12 cellular contexts compared by ENCODE assay signal in the genomic region with DNA sequence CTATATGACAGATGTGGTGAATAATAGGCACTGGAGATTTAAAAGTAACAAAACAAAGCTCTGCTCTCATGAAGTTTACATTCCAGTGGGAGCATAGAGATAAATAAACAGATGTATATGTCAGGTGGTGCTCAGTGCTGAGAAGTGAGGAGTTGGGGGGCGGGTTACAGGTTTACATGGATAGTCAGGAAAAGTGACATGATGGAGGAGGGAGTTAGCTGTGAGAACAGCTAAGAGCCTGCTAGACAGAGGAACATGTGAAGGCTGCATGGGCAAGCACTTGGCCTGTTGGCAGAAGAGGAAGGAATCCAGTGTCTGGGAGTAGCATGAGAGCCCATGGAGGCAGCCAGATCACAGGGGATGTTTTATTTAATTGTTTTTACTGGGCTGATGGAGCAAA. TPM values are rescaled to one million over a fixed set of nuclear protein-coding genes. Genes with fewer than 3 reads are reported as not detected.
DNase-seq lines count a peak whose midpoint lies in the region; ATAC-seq, FAIRE-seq and TF ChIP-seq lines count a peak whose summit lies in the region.
"Had no signal": no experiment of that assay in that cellular context is flagged by ENCODE, and none has a peak within 500 bp of the region (broad histone marks: within the 10 kb centered on the region; RNA-seq: fewer than 3 reads in every experiment).

No MANE protein-coding gene starts in this region.

- ATAC-seq in gastrocnemius medialis, result no peak

- no peaks in the 10 kb centered on the region for H3K27me3 ChIP-seq in gastrocnemius medialis
- H3K27me3 ChIP-seq: breast epithelium had no signal

- in situ Hi-C loops in gastrocnemius medialis (cut with MboI; ENCODE audit: low sequenced_read_pairs in 4 of 4), result loop anchor here in 1 of 4 donors (10.0 kb wide), 1 partner anchor 142 kb away; a partner anchor contains a TSS
- in situ Hi-C loops in KBM-7 (cut with MboI; ENCODE audit: low pct_unique_long_range_greater_than_20kb, low sequenced_read_pairs), result no loop called here

- no peak overlapping the region for H3K4me3 ChIP-seq in gastrocnemius medialis
- H3K4me3 ChIP-seq: breast epithelium had no signal

- intact Hi-C loops in gastrocnemius medialis (cut with DNase I; ENCODE audit: low total_unique reads), result loop anchor here (5.0 to 10.0 kb wide), 2 partner anchors 95 to 728 kb away; no protein-coding TSS in a partner anchor

- no peak for TF ChIP-seq CTCF in gastrocnemius medialis (IDR thresholded peaks at IDR 0.05 in 4 of 5, conservative IDR thresholded peaks at IDR 0.05 in 1 of 5)

- peaks cover 6 to 17% of the 10 kb centered on the region in 2 donors for H3K4me1 ChIP-seq in gastrocnemius medialis
- H3K4me1 ChIP-seq: breast epithelium had no signal

- peak overlapping the region; percentile 42 to 87 (median 78) for H3K27ac ChIP-seq in gastrocnemius medialis
- H3K27ac ChIP-seq: 22Rv1 had no signal

- TF ChIP-seq POLR2A in gastrocnemius medialis (IDR thresholded peaks at IDR 0.05), result no peak
- TF ChIP-seq POLR2A in GM12891 (IDR thresholded peaks at IDR 0.05; ENCODE audit: low read depth, low read length), result no peak

- peak overlapping the region in 5 of 6 donors; percentile 26 to 78 (median 44) for H3K27ac Mint-ChIP-seq in immature natural killer cell

- H3K9me3 Mint-ChIP-seq in immature natural killer cell, result no peaks in the 10 kb centered on the region

- H3K36me3 Mint-ChIP-seq in immature natural killer cell, result no peaks in the 10 kb centered on the region

- no peaks in the 10 kb centered on the region for H3K9me3 ChIP-seq in gastrocnemius medialis
- H3K9me3 ChIP-seq: breast epithelium had no signal

- peak overlapping the region; percentile 1 to 65 (median 10) for H3K4me3 Mint-ChIP-seq in immature natural killer cell

- peaks cover 5 to 20% (median 9%) of the 10 kb centered on the region in 3 donors for H3K27me3 Mint-ChIP-seq in immature natural killer cell (ENCODE audit: low read depth in 3 of 3)

- H3K4me1 Mint-ChIP-seq in immature natural killer cell, result peaks cover 32% of the 10 kb centered on the region in 2 donors

- FAIRE-seq in GM12891 (lab: Jason Lieb, UNC), result no peak
- FAIRE-seq: small intestine had no signal

- DNase-seq in DMS53 (lab: John Stamatoyannopoulos, UW) (peak; percentile 21), DMS53 treated with DMSO at 0.1 percent for 48 hours (lab: John Stamatoyannopoulos, UW; ENCODE audit: unreplicated experiment) (no peak), SW480 (ENCODE audit: low spot score) (peak; percentile 26), immature natural killer cell (no peak), gastrocnemius medialis (no peak), OCI-M2 (lab: John Stamatoyannopoulos, UW; ENCODE audit: unreplicated experiment) (no peak), KBM-7 (no peak), GM12891 (ENCODE audit: insufficient read length, low spot score) (no peak)
- DNase-seq: NCI-H345, small intestine had no signal

- no peaks in the 10 kb centered on the region for H3K36me3 ChIP-seq in gastrocnemius medialis
- H3K36me3 ChIP-seq: breast epithelium had no signal

TF ChIP-seq in GM12891, 5 proteins besides CTCF, POLR2A, EP300 and RAD21:
- TF ChIP-seq TAF1 (IDR thresholded peaks at IDR 0.05; ENCODE audit: low read depth, low read length), result no peak

RNA-seq across cellular contexts. Expression of a gene that starts 10.2 kb away (rescaled TPM):
- 10 to 100 TPM; 16.3 to 31.9 (median 26.4) TPM for polyA plus RNA-seq in immature natural killer cell
- total RNA-seq in gastrocnemius medialis, result not detected
- 17.7 TPM for polyA plus RNA-seq in GM12891 (2012; ENCODE audit: low read depth, missing spikeins)

RNA-seq across cellular contexts. Expression of a gene that starts 19.7 kb away (rescaled TPM):
- 1 to 10 TPM; 5.5 to 8.9 (median 8.9) TPM for polyA plus RNA-seq in immature natural killer cell
- total RNA-seq in gastrocnemius medialis, result 10 to 100 TPM; 10.9 to 14.0 (median 11.8) TPM
- 4.3 TPM for polyA plus RNA-seq in GM12891 (2012; ENCODE audit: low read depth, missing spikeins)

Comparison
In these comparisons a context has a peak if more than half of its experiments do, and no peak if none do; other contexts are left out.
1. DNase-seq: peak in DMS53 (single experiment) and SW480 (single experiment); none in DMS53 treated with DMSO at 0.1 percent for 48 hours (single experiment), immature natural killer cell (0 of 3), gastrocnemius medialis (0 of 2), OCI-M2 (single experiment), KBM-7 (single experiment) and GM12891 (single experiment).